Comparison of ENCODE assay signal across 25 cellular contexts in genomic region chr11:125384825-125385224, GRCh38.
DNase-seq lines count a peak whose midpoint lies in the region; ATAC-seq, FAIRE-seq and TF ChIP-seq lines count a peak whose summit lies in the region.
"Had no signal": no experiment of that assay in that cellular context is flagged by ENCODE, and none has a peak within 500 bp of the region (broad histone marks: within the 10 kb centered on the region; RNA-seq: fewer than 3 reads in every experiment).

No MANE protein-coding gene starts in this region.

- H3K4me2 ChIP-seq in HepG2 (ENCODE audit: low read depth, low read length): no peak overlapping the region
- H3K4me2 ChIP-seq in K562 (ENCODE audit: insufficient read depth, low read length): no peak overlapping the region
- no peak overlapping the region for H3K4me2 ChIP-seq in H1 (ENCODE audit: insufficient read depth in 1 of 2, low read depth in 2 of 2, low read length in 2 of 2)
- H3K4me2 ChIP-seq: BLaER1 had no signal

- H4K20me1 ChIP-seq in HepG2 (ENCODE audit: insufficient read depth, low read length) (no peaks in the 10 kb centered on the region), K562 (replicated peaks; ENCODE audit: control insufficient read depth, insufficient read depth, low read length) (0 out of 2 replicates have a peak, but pooled peaks cover 2% of the 10 kb centered on the region), H1 (replicated peaks in 1 of 2; ENCODE audit: control insufficient read depth in 1 of 2, insufficient read depth in 2 of 2, low read length in 2 of 2) (no peaks in the 10 kb centered on the region)
- H4K20me1 ChIP-seq: BLaER1 had no signal

- H3K23ac ChIP-seq in H1 (ENCODE audit: insufficient read length): no peak overlapping the region

- no peak for FAIRE-seq in HepG2 (lab: Jason Lieb, UNC)
- no peak for FAIRE-seq in K562 (lab: Jason Lieb, UNC)
- FAIRE-seq in H1 (lab: Jason Lieb, UNC): no peak
- FAIRE-seq: A204.1, D721Med, GM12878, GM12892, GM18507 had no signal

- H3K9me1 ChIP-seq in K562 (ENCODE audit: control insufficient read depth, insufficient read depth, low read length): no peaks in the 10 kb centered on the region

- no peaks in the 10 kb centered on the region for H3K79me1 ChIP-seq in H1 (ENCODE audit: low read depth, low read length)

- no peak overlapping the region for H3K18ac ChIP-seq in H1 (ENCODE audit: extremely low read depth, low read length)

- no peak overlapping the region for H3K14ac ChIP-seq in H1 (ENCODE audit: insufficient read length)

- H3K79me2 ChIP-seq in HepG2 (ENCODE audit: insufficient read depth, low read length) (no peaks in the 10 kb centered on the region), K562 (ENCODE audit: control insufficient read depth, insufficient read depth, low read length) (no peaks in the 10 kb centered on the region), H1 (ENCODE audit: control insufficient read depth in 1 of 2, insufficient read depth in 2 of 2, low read length in 2 of 2) (no peaks in the 10 kb centered on the region)

- CTCF ChIA-PET in HepG2 (lab: Yijun Ruan, JAX; ENCODE audit: low intra/inter-chr PET ratio, low total read pairs) (no interaction called here), K562 (lab: Yijun Ruan, JAX; ENCODE audit: low intra/inter-chr PET ratio) (no interaction called here), H1 (lab: Charles Lee; ENCODE audit: partially characterized antibody) (interaction anchor here (0.7 to 2.0 kb wide), 4 partner anchors 13 to 44 kb away, joined by 3 to 5 read pairs (median 5); no protein-coding TSS in a partner anchor)

- no peaks in the 10 kb centered on the region for H3K36me3 ChIP-seq in HepG2 (replicated peaks in 1 of 2; ENCODE audit: control insufficient read depth in 1 of 2, insufficient read depth in 2 of 2, low read length in 2 of 2)
- no peaks in the 10 kb centered on the region for H3K36me3 ChIP-seq in right lobe of liver
- no peaks in the 10 kb centered on the region for H3K36me3 ChIP-seq in K562 (ENCODE audit: control insufficient read depth, insufficient read depth, low read length)
- no peaks in the 10 kb centered on the region for H3K36me3 ChIP-seq in H1 (ENCODE audit: control insufficient read depth in 2 of 4, insufficient read depth in 4 of 4, low read length in 3 of 4)
- H3K36me3 ChIP-seq: BE2C, BLaER1 had no signal

- no peak for DNase-seq in HepG2 (ENCODE audit: low spot score)
- no peak for DNase-seq in right lobe of liver
- no peak for DNase-seq in K562 (ENCODE audit: extremely low read depth in 1 of 4, low spot score in 3 of 4)
- no peak for DNase-seq in H1 (ENCODE audit: low read depth in 1 of 2, low spot score in 2 of 2)
- DNase-seq in NCI-H2171 treated with DMSO at 0.1 percent for 48 hours (lab: John Stamatoyannopoulos, UW): no peak
- no peak for DNase-seq in DMS53 (lab: John Stamatoyannopoulos, UW)
- no peak for DNase-seq in LoVo (ENCODE audit: low spot score)
- DNase-seq: 8988T; ACHN; BE2C; C1 segment of cervical spinal cord; Caco-2; Calu3; CD4-positive, CD25-positive, alpha-beta regulatory T cell; CD8-positive, alpha-beta T cell; DMS79; DND-41; EL; GDM1 had no signal

- no peak overlapping the region for H2BK120ac ChIP-seq in H1 (replicated peaks; ENCODE audit: low read depth, low read length)

- TF ChIP-seq CTCF in HepG2 (CRISPR knock-in tag; IDR thresholded peaks at IDR 0.05): no peak
- TF ChIP-seq CTCF in right lobe of liver (IDR thresholded peaks at IDR 0.05): no peak
- no peak for TF ChIP-seq CTCF in K562 (IDR thresholded peaks at IDR 0.05 in 2 of 3, conservative IDR thresholded peaks at IDR 0.05 in 1 of 3; ENCODE audit: insufficient read depth in 2 of 3, low read depth in 1 of 3, low read length in 3 of 3)
- no peak for TF ChIP-seq CTCF in H1 (IDR thresholded peaks at IDR 0.05; ENCODE audit: control extremely low read depth in 1 of 3, insufficient read depth in 1 of 3, low read depth in 1 of 3, low read length in 3 of 3)

- WGBS in HepG2 (ENCODE audit: low lambda C conversion rate): 0% methylated on average over 1 of the region's 4 CpGs
- WGBS in right lobe of liver (ENCODE audit: insufficient coverage, low coverage, low lambda C conversion rate, missing lambda C conversion rate): 25% methylated on average over 2 of the region's 4 CpGs
- 0% methylated on average over 4 of the region's 4 CpGs for WGBS in K562 (ENCODE audit: insufficient coverage, low coverage, missing lambda C conversion rate)
- 92% methylated on average over 4 of the region's 4 CpGs; no CpG with 5 or more reads in 1 of the 2 experiments for WGBS in H1 (ENCODE audit: extremely low coverage in 1 of 2, insufficient coverage in 1 of 2, insufficient read length in 1 of 2, insufficient replicate concordance in 2 of 2, low coverage in 1 of 2, low lambda C conversion rate in 2 of 2, missing lambda C conversion rate in 1 of 2), 2 experiments

- H3K56ac ChIP-seq in H1 (replicated peaks; ENCODE audit: insufficient read length, low read depth, low read length): no peak overlapping the region

- in situ Hi-C loops in HepG2 (cut with HindIII; ENCODE audit: extremely low pct_ligation_motif_present, low pct_unique_long_range_greater_than_20kb) (no loop called here), K562 (cut with MboI) (no loop called here)

- no peak overlapping the region for H3K4ac ChIP-seq in H1 (replicated peaks; ENCODE audit: insufficient read length, low read depth, low read length)

- H2AK5ac ChIP-seq in H1 (ENCODE audit: low read depth, low read length): peak overlapping the region; percentile 92; the same call in 1 of the 2 replicates

- no peak for TF ChIP-seq RAD21 in HepG2 (CRISPR knock-in tag; IDR thresholded peaks at IDR 0.05)
- no peak for TF ChIP-seq RAD21 in K562 (CRISPR knock-in tag; conservative IDR thresholded peaks at IDR 0.05 in 1 of 2, IDR thresholded peaks at IDR 0.05 in 1 of 2)
- TF ChIP-seq RAD21 in H1 (IDR thresholded peaks at IDR 0.05 in 1 of 2, conservative IDR thresholded peaks at IDR 0.05 in 1 of 2; ENCODE audit: low read depth in 2 of 2, low read length in 2 of 2): no peak

- intact Hi-C loops in HepG2 (cut with micrococcal nuclease; ENCODE audit: unreplicated experiment) (no loop called here), right lobe of liver (cut with DNase I) (no loop called here), K562 (cut with micrococcal nuclease) (no loop called here)

- H2BK5ac ChIP-seq in H1 (ENCODE audit: low read depth, low read length): no peak overlapping the region

- H4K5ac ChIP-seq in H1 (ENCODE audit: insufficient read length, low read depth, low read length): no peak overlapping the region

- peak overlapping the region; percentile 80; the same call in 1 of the 2 replicates for H2BK12ac ChIP-seq in H1 (ENCODE audit: low read depth, low read length)

- H3K27ac ChIP-seq in HepG2 (ENCODE audit: extremely low read length, insufficient read depth, low read length) (no peak overlapping the region), right lobe of liver (no peak overlapping the region), K562 (ENCODE audit: extremely low read depth, low read depth, low read length) (no peak overlapping the region), H1 (ENCODE audit: low read depth, low read length) (no peak overlapping the region)
- H3K27ac ChIP-seq: BLaER1 had no signal

- H3K4me1 ChIP-seq in HepG2 (ENCODE audit: insufficient read depth, low read length) (no peaks in the 10 kb centered on the region), right lobe of liver (no peaks in the 10 kb centered on the region), K562 (replicated peaks in 1 of 2; ENCODE audit: control insufficient read depth in 2 of 2, insufficient read depth in 2 of 2, low read length in 2 of 2) (no peaks in the 10 kb centered on the region), H1 (replicated peaks in 1 of 4; ENCODE audit: control insufficient read depth in 3 of 4, insufficient read depth in 4 of 4, low read length in 3 of 4) (peaks cover 0 to 9% (median 0%) of the 10 kb centered on the region in 4 experiments; a peak in 3 of 7 replicates)
- H3K4me1 ChIP-seq: BE2C, BLaER1, Caco-2 had no signal

- no peak for ATAC-seq in HepG2
- ATAC-seq in right lobe of liver: no peak
- no peak for ATAC-seq in K562
- ATAC-seq: CD8-positive, alpha-beta T cell; GM12878 had no signal

- TF ChIP-seq POLR2A in HepG2 (IDR thresholded peaks at IDR 0.05; ENCODE audit: insufficient read depth in 1 of 2, low read depth in 2 of 2, low read length in 2 of 2) (no peak), right lobe of liver (IDR thresholded peaks at IDR 0.05) (no peak), K562 (conservative IDR thresholded peaks at IDR 0.05) (no peak), H1 (IDR thresholded peaks at IDR 0.05; ENCODE audit: control extremely low read depth in 1 of 2, low read depth in 2 of 2, low read length in 2 of 2) (no peak)

- H4K91ac ChIP-seq in H1 (replicated peaks; ENCODE audit: insufficient read length, low read length): no peak overlapping the region

- BruUV-seq in HepG2 (replicated peaks; lab: Mats Ljungman, UMichigan) (no TSS peak), K562 (replicated peaks; lab: Mats Ljungman, UMichigan) (no TSS peak)

- TF ChIP-seq EP300 in HepG2 (IDR thresholded peaks at IDR 0.05; ENCODE audit: low read depth in 2 of 2, low read length in 2 of 2): no peak
- TF ChIP-seq EP300 in HepG2 (CRISPR knock-in tag; IDR thresholded peaks at IDR 0.05; ENCODE audit: borderline replicate concordance): no peak
- TF ChIP-seq EP300 in K562 (IDR thresholded peaks at IDR 0.05; ENCODE audit: low read length): no peak
- no peak for TF ChIP-seq EP300 in H1 (IDR thresholded peaks at IDR 0.05; ENCODE audit: borderline replicate concordance in 1 of 2, low read depth in 2 of 2, low read length in 2 of 2)

- no peak overlapping the region for H4K8ac ChIP-seq in H1 (ENCODE audit: extremely low read depth, insufficient read depth, low read length)

- no peaks in the 10 kb centered on the region for H3K23me2 ChIP-seq in H1 (ENCODE audit: low read depth, low read length)

- H2AFZ ChIP-seq in HepG2 (ENCODE audit: low read length): no peak overlapping the region
- no peak overlapping the region for H2AFZ ChIP-seq in K562 (ENCODE audit: low read depth, low read length)
- H2AFZ ChIP-seq in H1 (ENCODE audit: low read length): no peak overlapping the region

- no peak overlapping the region for H3K9ac ChIP-seq in HepG2 (ENCODE audit: insufficient read depth, low read depth, low read length)
- no peak overlapping the region for H3K9ac ChIP-seq in K562 (ENCODE audit: insufficient read depth in 1 of 2, low read depth in 2 of 2, low read length in 2 of 2)
- H3K9ac ChIP-seq in H1 (replicated peaks in 1 of 4; ENCODE audit: extremely low read depth in 1 of 4, low read depth in 3 of 4, low read length in 3 of 4): no peak overlapping the region
- H3K9ac ChIP-seq: BLaER1 had no signal

- H3K27me3 ChIP-seq in HepG2 (ENCODE audit: control insufficient read depth in 1 of 2, insufficient read depth in 2 of 2, low read length in 2 of 2) (peaks cover 4 to 24% of the 10 kb centered on the region in 2 experiments; a peak in 3 of 5 replicates), right lobe of liver (no peaks in the 10 kb centered on the region), K562 (ENCODE audit: control insufficient read depth in 2 of 2, insufficient read depth in 2 of 2, low read length in 2 of 2) (peaks cover 38 to 89% of the 10 kb centered on the region in 2 experiments), H1 (replicated peaks in 1 of 4; ENCODE audit: control insufficient read depth in 3 of 4, extremely low read depth in 1 of 4, insufficient read depth in 3 of 4, low read length in 3 of 4) (no peaks in the 10 kb centered on the region; a peak in 1 of 7 replicates)
- H3K27me3 ChIP-seq: BLaER1 had no signal

- H3K4me3 ChIP-seq in HepG2 (replicated peaks in 1 of 3; ENCODE audit: insufficient read depth in 1 of 3, low read depth in 2 of 3, low read length in 3 of 3): no peak overlapping the region
- H3K4me3 ChIP-seq in right lobe of liver: no peak overlapping the region
- H3K4me3 ChIP-seq in K562: no peak overlapping the region
- no peak overlapping the region for H3K4me3 ChIP-seq in H1 (ENCODE audit: extremely low read depth in 1 of 4, insufficient read depth in 2 of 4, low read depth in 3 of 4, low read length in 4 of 4)
- H3K4me3 ChIP-seq: BLaER1, GM12878 had no signal

- H2BK15ac ChIP-seq in H1 (ENCODE audit: low read length): peak overlapping the region; percentile 81; the same call in 1 of the 2 replicates

- H3K9me3 ChIP-seq in HepG2 (ENCODE audit: low read length) (no peaks in the 10 kb centered on the region), right lobe of liver (no peaks in the 10 kb centered on the region), K562 (replicated peaks; ENCODE audit: control insufficient read depth, insufficient read depth, low read depth, low read length) (no peaks in the 10 kb centered on the region), H1 (ENCODE audit: insufficient read depth in 2 of 2, low read depth in 1 of 2, low read length in 1 of 2) (no peaks in the 10 kb centered on the region)
- H3K9me3 ChIP-seq: BE2C, BLaER1, Caco-2 had no signal

- 0 out of 2 replicates have a peak overlapping the region, but pooled peaks have one; percentile 61 for H2BK20ac ChIP-seq in H1 (ENCODE audit: low read length)

- POLR2A ChIA-PET in HepG2 (lab: Yijun Ruan, JAX) (no interaction called here), K562 (lab: Yijun Ruan, JAX) (interaction anchor here (1.0 kb wide), 1 partner anchor 13 kb away, joined by 3 read pairs; no protein-coding TSS in a partner anchor), H1 (lab: Charles Lee; ENCODE audit: partially characterized antibody) (no interaction called here)

Comparison
In these comparisons a context has a peak if more than half of its experiments do, and no peak if none do; other contexts are left out.
1. Of the 241 proteins assayed by ChIP-seq in both HepG2 and K562: peak only in HepG2: MNT; only in K562: none; in both: none; in neither: 237; mixed calls (peak in some experiments, not most) for 3.